ENCODE assay signal across 1 cellular context in the genomic region with DNA sequence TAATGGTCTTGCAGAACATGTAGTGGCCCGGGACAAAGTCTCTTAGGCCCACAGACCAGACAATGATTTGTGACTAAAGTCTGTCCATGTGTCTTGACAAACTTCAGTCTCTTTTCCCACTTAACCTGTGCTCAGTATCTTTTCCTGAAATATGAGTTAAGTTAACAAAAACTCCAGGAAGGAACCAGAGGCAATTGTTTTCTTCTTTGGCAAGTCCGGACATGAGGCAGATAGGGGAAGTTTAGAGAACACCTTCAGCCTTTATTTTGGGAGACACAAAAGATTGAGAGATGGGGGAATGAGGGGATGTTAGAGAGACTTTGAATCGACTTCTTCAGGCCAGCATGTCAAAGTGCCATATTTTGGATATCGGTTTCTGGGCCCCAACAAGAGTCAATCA.
TF ChIP-seq lines count a peak whose summit lies in the region.

No MANE protein-coding gene starts in this region.

TF ChIP-seq in endothelial cell of umbilical vein, 7 proteins besides CTCF, POLR2A, EP300 and RAD21:
- no peak for TF ChIP-seq GATA2 (IDR thresholded peaks at IDR 0.05; ENCODE audit: insufficient read depth, insufficient read length, low read depth, low read length)
- no peak for TF ChIP-seq POLR2AphosphoS5 (IDR thresholded peaks at IDR 0.05; ENCODE audit: insufficient read depth, low read depth, low read length)
- no peak for TF ChIP-seq EZH2 (IDR thresholded peaks at IDR 0.05; ENCODE audit: borderline replicate concordance, low read depth, low read length, severe bottlenecking)
- TF ChIP-seq, protein P1, sequence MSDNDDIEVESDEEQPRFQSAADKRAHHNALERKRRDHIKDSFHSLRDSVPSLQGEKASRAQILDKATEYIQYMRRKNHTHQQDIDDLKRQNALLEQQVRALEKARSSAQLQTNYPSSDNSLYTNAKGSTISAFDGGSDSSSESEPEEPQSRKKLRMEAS (IDR thresholded peaks at IDR 0.05; ENCODE audit: insufficient read depth, insufficient read length) = no peak
- TF ChIP-seq JUN (IDR thresholded peaks at IDR 0.05; ENCODE audit: borderline replicate concordance, insufficient read depth, insufficient read length, low read depth) = no peak
- no peak for TF ChIP-seq FOS (IDR thresholded peaks at IDR 0.05; ENCODE audit: borderline replicate concordance, insufficient read depth, low read length)
- TF ChIP-seq MYC (IDR thresholded peaks at IDR 0.05; ENCODE audit: low read depth, low read length) = no peak
TF ChIP-seq in endothelial cell of umbilical vein: peak in this region for 0.
